In the genomic region with DNA sequence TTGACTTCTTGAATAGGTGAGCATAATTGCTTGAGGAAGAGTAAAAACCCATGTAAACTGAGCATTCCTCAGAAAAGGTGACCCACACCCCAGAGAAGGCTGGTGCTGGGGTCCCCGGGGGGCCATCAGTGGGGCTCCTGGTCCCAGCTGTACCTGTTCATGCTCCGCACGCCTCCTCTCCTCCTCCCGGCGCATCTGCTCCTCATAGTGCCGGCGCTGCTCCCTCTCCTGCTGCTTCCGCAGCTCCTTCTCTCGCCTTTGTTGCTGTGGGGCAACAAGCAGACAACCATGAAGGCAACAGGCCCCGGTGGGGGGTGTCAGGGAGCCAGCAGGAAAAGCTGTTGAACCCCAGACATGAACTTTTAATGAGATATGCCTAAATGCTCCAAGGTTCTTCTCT, we compare ENCODE assay signal across 5 cellular contexts.
"Had no signal": no experiment of that assay in that cellular context is flagged by ENCODE, and none has a peak within 500 bp of the region (broad histone marks: within the 10 kb centered on the region; RNA-seq: fewer than 3 reads in every experiment).

No MANE protein-coding gene starts in this region.

- ATAC-seq: GM23338, K562 had no signal

- H3K4me1 Mint-ChIP-seq: GM23338 had no signal

- DNase-seq: H9, HCEC 1CT, IMR-90 had no signal

- H3K4me3 ChIP-seq: GM23338, K562 had no signal

- H3K9me3 Mint-ChIP-seq: GM23338, H9 had no signal

- H2AFZ ChIP-seq: GM23338 had no signal

- H3K27ac Mint-ChIP-seq: GM23338 had no signal

- H3K4me3 Mint-ChIP-seq: GM23338, H9 had no signal

- H3K4me2 ChIP-seq: GM23338 had no signal
